Comparison of ENCODE assay signal across 1 cellular context in genomic region chr9:4973902-4974301, GRCh38.
TF ChIP-seq lines count a peak whose summit lies in the region.

No MANE protein-coding gene starts in this region.

TF ChIP-seq in HepG2, 621 proteins besides CTCF, POLR2A, EP300 and RAD21 (continued from another document):
- TF ChIP-seq DDIT3 (CRISPR knock-in tag; IDR thresholded peaks at IDR 0.05) (no peak), ZNF180 (CRISPR knock-in tag; IDR thresholded peaks at IDR 0.05; ENCODE audit: borderline replicate concordance, low read depth) (no peak), SOX13 (IDR thresholded peaks at IDR 0.05) (no peak), SOX13 (CRISPR knock-in tag; conservative IDR thresholded peaks at IDR 0.05 in 1 of 2, IDR thresholded peaks at IDR 0.05 in 1 of 2) (peak in 1 of 2 experiments; percentile 57; a peak in 2 of 4 replicates), ZNF629 (CRISPR knock-in tag; conservative IDR thresholded peaks at IDR 0.05) (no peak), ZC3H13 (CRISPR knock-in tag; IDR thresholded peaks at IDR 0.05) (no peak)
